9 cellular contexts compared by ENCODE assay signal in genomic region chrX:1554469-1555210, GRCh38. TPM values are rescaled to one million over a fixed set of nuclear protein-coding genes. Genes with fewer than 3 reads are reported as not detected.
DNase-seq lines count a peak whose midpoint lies in the region; ATAC-seq and TF ChIP-seq lines count a peak whose summit lies in the region.
"Had no signal": no experiment of that assay in that cellular context is flagged by ENCODE, and none has a peak within 500 bp of the region (broad histone marks: within the 10 kb centered on the region; RNA-seq: fewer than 3 reads in every experiment).

No MANE protein-coding gene starts in this region.

- peak overlapping the region; percentile 86 for H3K27ac Mint-ChIP-seq in activated CD8-positive, alpha-beta T cell treated with anti-CD3 and anti-CD28 coated beads for 36 hours

- intact Hi-C loops in activated CD8-positive, alpha-beta T cell treated with anti-CD3 and anti-CD28 coated beads for 36 hours (cut with micrococcal nuclease): no loop called here

- POLR2A ChIA-PET in activated CD8-positive, alpha-beta T cell treated with anti-CD3 and anti-CD28 coated beads for 36 hours (lab: Charles Lee): no interaction called here

- peak; percentile 42 for DNase-seq in stimulated activated CD4-positive, alpha-beta T cell treated with anti-CD3 and anti-CD28 coated beads, Interleukin-4, amount 100 ng/mL, for 24 hours
- DNase-seq in stimulated activated CD4-positive, alpha-beta T cell treated with anti-CD3 and anti-CD28 coated beads, Interleukin-1b, Interleukin-23, amount 100 ng/mL, for 48 hours: no peak
- peak; percentile 29 for DNase-seq in activated CD8-positive, alpha-beta T cell treated with anti-CD3 and anti-CD28 coated beads for 36 hours
- DNase-seq in germinal center (ENCODE audit: low spot score) (peak; percentile 74), GM20000 (ENCODE audit: low spot score) (no peak), NCI-H128 (lab: John Stamatoyannopoulos, UW; ENCODE audit: unreplicated experiment) (no peak), glomerular visceral epithelial cell (ENCODE audit: extremely low spot score) (no peak)

- TF ChIP-seq CTCF in activated CD8-positive, alpha-beta T cell treated with anti-CD3 and anti-CD28 coated beads for 36 hours (IDR thresholded peaks at IDR 0.05): no peak
- no peak for TF ChIP-seq CTCF in GM20000 (IDR thresholded peaks at IDR 0.05; ENCODE audit: extremely low read depth, missing control alignments)

- peak; percentile 48 for ATAC-seq in activated CD8-positive, alpha-beta T cell treated with anti-CD3 and anti-CD28 coated beads for 36 hours
- no peak for ATAC-seq in GM19023 (IDR thresholded peaks at IDR 0.05; ENCODE audit: unreplicated experiment)

- CTCF ChIA-PET in activated CD8-positive, alpha-beta T cell treated with anti-CD3 and anti-CD28 coated beads for 36 hours (lab: Charles Lee): no interaction called here

- peaks cover 16% of the 10 kb centered on the region for H3K9me3 Mint-ChIP-seq in activated CD8-positive, alpha-beta T cell treated with anti-CD3 and anti-CD28 coated beads for 36 hours

- H3K36me3 Mint-ChIP-seq in activated CD8-positive, alpha-beta T cell treated with anti-CD3 and anti-CD28 coated beads for 36 hours (ENCODE audit: low read depth): peaks cover 9% of the 10 kb centered on the region

- peak overlapping the region; percentile 9 for H3K4me3 Mint-ChIP-seq in activated CD8-positive, alpha-beta T cell treated with anti-CD3 and anti-CD28 coated beads for 36 hours

- no peaks in the 10 kb centered on the region for H3K27me3 Mint-ChIP-seq in activated CD8-positive, alpha-beta T cell treated with anti-CD3 and anti-CD28 coated beads for 36 hours

- H3K4me1 Mint-ChIP-seq in activated CD8-positive, alpha-beta T cell treated with anti-CD3 and anti-CD28 coated beads for 36 hours (ENCODE audit: low read depth): peaks cover 42% of the 10 kb centered on the region

RNA-seq across cellular contexts. Expression of gene P2RY8, which starts 17.7 kb away (rescaled TPM):
- 10 to 100 TPM; 27.5 to 28.3 TPM for total RNA-seq in activated CD8-positive, alpha-beta T cell treated with anti-CD3 and anti-CD28 coated beads for 36 hours
- total RNA-seq: MCF 10A had no signal

RNA-seq across cellular contexts. Expression of gene AKAP17A, which starts 36.8 kb away (rescaled TPM):
- 10 to 100 TPM; 82.8 to 85.5 TPM for total RNA-seq in activated CD8-positive, alpha-beta T cell treated with anti-CD3 and anti-CD28 coated beads for 36 hours

Comparison
In these comparisons a context has a peak if more than half of its experiments do, and no peak if none do; other contexts are left out.
1. DNase-seq: peak in stimulated activated CD4-positive, alpha-beta T cell treated with anti-CD3 and anti-CD28 coated beads, Interleukin-4, amount 100 ng/mL, for 24 hours (single experiment), activated CD8-positive, alpha-beta T cell treated with anti-CD3 and anti-CD28 coated beads for 36 hours (single experiment) and germinal center (single experiment); none in stimulated activated CD4-positive, alpha-beta T cell treated with anti-CD3 and anti-CD28 coated beads, Interleukin-1b, Interleukin-23, amount 100 ng/mL, for 48 hours (single experiment), GM20000 (single experiment), NCI-H128 (single experiment) and glomerular visceral epithelial cell (single experiment).